Comparison of ENCODE assay signal across 20 cellular contexts in the genomic region with DNA sequence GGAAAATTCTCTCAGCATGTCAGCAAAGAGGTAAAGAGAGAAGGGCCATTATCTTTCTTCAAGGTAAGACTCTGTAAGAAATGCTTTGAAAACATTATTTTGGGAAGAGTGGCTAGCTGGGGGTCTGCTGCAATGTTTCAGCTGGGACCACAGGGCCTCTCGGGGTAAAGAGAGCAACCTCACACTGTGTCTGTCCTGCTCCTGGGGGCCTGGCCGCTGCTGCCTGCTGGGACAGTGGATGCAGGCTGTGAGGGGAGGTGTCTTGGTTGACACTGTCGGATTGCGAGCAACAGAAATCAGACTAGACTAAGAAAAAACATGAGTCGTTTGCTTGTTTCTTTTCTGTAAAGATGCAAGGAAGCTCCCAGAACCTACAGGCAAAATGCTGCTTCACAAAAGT.
DNase-seq lines count a peak whose midpoint lies in the region; ATAC-seq and TF ChIP-seq lines count a peak whose summit lies in the region.
"Had no signal": no experiment of that assay in that cellular context is flagged by ENCODE, and none has a peak within 500 bp of the region (broad histone marks: within the 10 kb centered on the region; RNA-seq: fewer than 3 reads in every experiment).

No MANE protein-coding gene starts in this region.

- no peaks in the 10 kb centered on the region for H4K20me1 ChIP-seq in OCI-LY7 (ENCODE audit: insufficient read depth, low read length)

- peak; percentile 42 for DNase-seq in DMS53 treated with DMSO at 0.1 percent for 48 hours (lab: John Stamatoyannopoulos, UW; ENCODE audit: unreplicated experiment)
- DNase-seq in DMS53 (lab: John Stamatoyannopoulos, UW), result no peak
- no peak for DNase-seq in OCI-LY7 (ENCODE audit: low spot score)
- peak; percentile 78 for DNase-seq in mesenteric fat pad (ENCODE audit: low spot score)
- no peak for DNase-seq in G401 (ENCODE audit: low spot score)
- DNase-seq in activated CD4-positive, alpha-beta memory T cell treated with anti-CD3 and anti-CD28 coated beads, Interleukin-2, amount 10 ng/mL, durations not matched to agents 7 days and 5 days, result no peak
- DNase-seq: AML-193; Caco-2; CD4-positive, alpha-beta T cell; DMS79 treated with DMSO at 0.1 percent for 48 hours; GM23248; H7; IMR-90; KBM-7 had no signal

- intact Hi-C loops in OCI-LY7 (cut with micrococcal nuclease; ENCODE audit: unreplicated experiment), result no loop called here

- no peak overlapping the region for H2AFZ ChIP-seq in OCI-LY7 (ENCODE audit: low read length)
- H2AFZ ChIP-seq: GM23248 had no signal

- BruUV-seq in OCI-LY7 (replicated peaks; lab: Mats Ljungman, UMichigan), result no TSS peak

- peak overlapping the region; percentile 5 for H3K4me2 ChIP-seq in OCI-LY7 (ENCODE audit: low read length)
- H3K4me2 ChIP-seq: A549 had no signal

- POLR2A ChIA-PET in OCI-LY7 (lab: Charles Lee), result interaction anchor here (0.6 kb wide), 1 partner anchor 18 kb away, joined by 5 read pairs; no protein-coding TSS in a partner anchor
- POLR2A ChIA-PET in activated CD4-positive, alpha-beta memory T cell treated with anti-CD3 and anti-CD28 coated beads, Interleukin-2, amount 10 ng/mL, durations not matched to agents 7 days and 5 days (lab: Charles Lee), result no interaction called here

- H3K4me3 Mint-ChIP-seq in activated T-helper 17 cell treated with anti-CD3 and anti-CD28 coated beads, Interleukin-2, amount 50 U/mL, for 72 hours, result no peak overlapping the region
- no peak overlapping the region for H3K4me3 Mint-ChIP-seq in activated CD4-positive, alpha-beta memory T cell treated with anti-CD3 and anti-CD28 coated beads, Interleukin-2, amount 10 ng/mL, durations not matched to agents 7 days and 5 days
- H3K4me3 Mint-ChIP-seq: CD4-positive, alpha-beta T cell had no signal

- H3K36me3 ChIP-seq in OCI-LY7 (ENCODE audit: insufficient read depth, low read length), result no peaks in the 10 kb centered on the region

- H3K9me3 Mint-ChIP-seq in activated T-helper 17 cell treated with anti-CD3 and anti-CD28 coated beads, Interleukin-2, amount 50 U/mL, for 72 hours, result no peaks in the 10 kb centered on the region
- H3K9me3 Mint-ChIP-seq in activated CD4-positive, alpha-beta memory T cell treated with anti-CD3 and anti-CD28 coated beads, Interleukin-2, amount 10 ng/mL, durations not matched to agents 7 days and 5 days, result no peaks in the 10 kb centered on the region
- H3K9me3 Mint-ChIP-seq: CD4-positive, alpha-beta T cell had no signal

- no peaks in the 10 kb centered on the region for H3K9me3 ChIP-seq in OCI-LY7 (ENCODE audit: low read length)
- H3K9me3 ChIP-seq: A549, Caco-2 had no signal

- H3K36me3 Mint-ChIP-seq in activated T-helper 17 cell treated with anti-CD3 and anti-CD28 coated beads, Interleukin-2, amount 50 U/mL, for 72 hours (ENCODE audit: low read depth), result no peaks in the 10 kb centered on the region
- H3K36me3 Mint-ChIP-seq in activated CD4-positive, alpha-beta memory T cell treated with anti-CD3 and anti-CD28 coated beads, Interleukin-2, amount 10 ng/mL, durations not matched to agents 7 days and 5 days (ENCODE audit: low read depth), result no peaks in the 10 kb centered on the region

- no peaks in the 10 kb centered on the region for H3K9me2 ChIP-seq in OCI-LY7 (ENCODE audit: insufficient read depth, low read length)

- no peaks in the 10 kb centered on the region for H3K79me2 ChIP-seq in OCI-LY7 (ENCODE audit: insufficient read depth, low read depth, low read length)

- peaks cover 9% of the 10 kb centered on the region for H3K27me3 Mint-ChIP-seq in activated T-helper 17 cell treated with anti-CD3 and anti-CD28 coated beads, Interleukin-2, amount 50 U/mL, for 72 hours
- peaks cover 31% of the 10 kb centered on the region for H3K27me3 Mint-ChIP-seq in activated CD4-positive, alpha-beta memory T cell treated with anti-CD3 and anti-CD28 coated beads, Interleukin-2, amount 10 ng/mL, durations not matched to agents 7 days and 5 days

- no peaks in the 10 kb centered on the region for H3K4me1 Mint-ChIP-seq in activated T-helper 17 cell treated with anti-CD3 and anti-CD28 coated beads, Interleukin-2, amount 50 U/mL, for 72 hours
- H3K4me1 Mint-ChIP-seq in activated CD4-positive, alpha-beta memory T cell treated with anti-CD3 and anti-CD28 coated beads, Interleukin-2, amount 10 ng/mL, durations not matched to agents 7 days and 5 days, result no peaks in the 10 kb centered on the region

- ATAC-seq in activated T-helper 17 cell treated with anti-CD3 and anti-CD28 coated beads, Interleukin-2, amount 50 U/mL, for 72 hours (replicated peaks), result no peak
- ATAC-seq: A549, GM12878 had no signal

- peaks cover 7% of the 10 kb centered on the region for H3K4me1 ChIP-seq in OCI-LY7 (ENCODE audit: insufficient read depth, low read length, poor library complexity, severe bottlenecking)
- H3K4me1 ChIP-seq: A549, Caco-2 had no signal

- TF ChIP-seq CTCF in OCI-LY7 (conservative IDR thresholded peaks at IDR 0.05; ENCODE audit: low read length), result no peak

- in situ Hi-C loops in G401 (cut with HindIII; ENCODE audit: low sequenced_read_pairs), result no loop called here

- H3K27ac Mint-ChIP-seq in activated T-helper 17 cell treated with anti-CD3 and anti-CD28 coated beads, Interleukin-2, amount 50 U/mL, for 72 hours, result no peak overlapping the region
- H3K27ac Mint-ChIP-seq in activated CD4-positive, alpha-beta memory T cell treated with anti-CD3 and anti-CD28 coated beads, Interleukin-2, amount 10 ng/mL, durations not matched to agents 7 days and 5 days, result no peak overlapping the region
- H3K27ac Mint-ChIP-seq: CD4-positive, alpha-beta T cell had no signal

- H3K4me3 ChIP-seq in OCI-LY7 (ENCODE audit: low read depth, low read length, poor library complexity, severe bottlenecking), result no peak overlapping the region
- H3K4me3 ChIP-seq: A549, GM12878, GM23248 had no signal

- CTCF ChIA-PET in OCI-LY7 (lab: Charles Lee; ENCODE audit: unreplicated experiment), result interaction anchor here (0.7 kb wide), 1 partner anchor 8 kb away, joined by 3 read pairs; no protein-coding TSS in a partner anchor
- CTCF ChIA-PET in activated CD4-positive, alpha-beta memory T cell treated with anti-CD3 and anti-CD28 coated beads, Interleukin-2, amount 10 ng/mL, durations not matched to agents 7 days and 5 days (lab: Charles Lee), result no interaction called here

- H3K27ac ChIP-seq in OCI-LY7 (ENCODE audit: low read depth, low read length, poor library complexity, severe bottlenecking), result no peak overlapping the region
- H3K27ac ChIP-seq: 22Rv1, A549, C4-2B, GM23248, HL-60 had no signal

Comparison
In these comparisons a context has a peak if more than half of its experiments do, and no peak if none do; other contexts are left out.
1. DNase-seq: peak in DMS53 treated with DMSO at 0.1 percent for 48 hours (single experiment) and mesenteric fat pad (single experiment); none in DMS53 (single experiment), OCI-LY7 (single experiment), G401 (single experiment) and activated CD4-positive, alpha-beta memory T cell treated with anti-CD3 and anti-CD28 coated beads, Interleukin-2, amount 10 ng/mL, durations not matched to agents 7 days and 5 days (single experiment).